In genomic region chr9:114611516-114612271, GRCh38 we compare ENCODE assay signal across 8 cellular contexts. TPM values are rescaled to one million over a fixed set of nuclear protein-coding genes. Genes with fewer than 3 reads are reported as not detected.
DNase-seq lines count a peak whose midpoint lies in the region; TF ChIP-seq lines count a peak whose summit lies in the region.

No MANE protein-coding gene starts in this region.

- H3K4me3 ChIP-seq in Loucy (ENCODE audit: low read length, poor library complexity, severe bottlenecking) (peak overlapping the region; percentile 80), liver (ENCODE audit: low read depth in 1 of 3, low read length in 3 of 3) (peak overlapping the region; percentile 69 to 87 (median 71))

- peak overlapping the region; percentile 64 to 81 for H3K4me3 Mint-ChIP-seq in H9

- H4K20me1 ChIP-seq in H9 (ENCODE audit: control insufficient read depth, insufficient read depth, insufficient read length) (no peaks in the 10 kb centered on the region), Loucy (ENCODE audit: insufficient read depth, low read length, poor library complexity, severe bottlenecking) (peaks cover 4% of the 10 kb centered on the region)

- no peaks in the 10 kb centered on the region for H3K9me2 ChIP-seq in Loucy (replicated peaks; ENCODE audit: low read depth, low read length)

- H3K36me3 ChIP-seq in Loucy (ENCODE audit: insufficient read depth, low read length) (no peaks in the 10 kb centered on the region), liver (ENCODE audit: control insufficient read depth in 4 of 4, insufficient read depth in 3 of 4, low read depth in 1 of 4, low read length in 3 of 4) (no peaks in the 10 kb centered on the region)

- no peak overlapping the region for H2AFZ ChIP-seq in H9 (ENCODE audit: low read length)
- H2AFZ ChIP-seq in Loucy (ENCODE audit: low read length), result peak overlapping the region; percentile 63

- no peak overlapping the region for H3T11ph ChIP-seq in H9 (ENCODE audit: low read length)

- no peak overlapping the region for H3K56ac ChIP-seq in H9 (ENCODE audit: insufficient read length, low read depth, low read length)

- no peak overlapping the region; the same call in 1 of the 2 replicates for H2BK15ac ChIP-seq in H9 (ENCODE audit: low read depth, low read length)

- peaks cover 7% of the 10 kb centered on the region; the same call in 1 of the 2 replicates for H3K4me1 ChIP-seq in H9 (ENCODE audit: insufficient read depth, low read length)
- H3K4me1 ChIP-seq in Loucy (ENCODE audit: insufficient read depth, low read length, poor library complexity, severe bottlenecking), result peaks cover 38% of the 10 kb centered on the region
- H3K4me1 ChIP-seq in liver (ENCODE audit: control insufficient read depth in 4 of 4, insufficient read depth in 4 of 4, low read length in 3 of 4), result peaks cover 0 to 26% (median 10%) of the 10 kb centered on the region in 4 donors

- H3K79me2 ChIP-seq in H9 (ENCODE audit: insufficient read depth, low read length) (no peaks in the 10 kb centered on the region), Loucy (ENCODE audit: insufficient read depth, low read length) (peaks cover 42% of the 10 kb centered on the region)

- H4K91ac ChIP-seq in H9 (ENCODE audit: insufficient read length, low read depth, low read length), result no peak overlapping the region

- TF ChIP-seq RAD21 in liver (IDR thresholded peaks at IDR 0.05), result no peak

- H3F3A ChIP-seq in Loucy (ENCODE audit: low read depth), result no peaks in the 10 kb centered on the region

- no peaks in the 10 kb centered on the region for H3K27me3 ChIP-seq in H9 (ENCODE audit: insufficient read depth, low read length)
- H3K27me3 ChIP-seq in Loucy (ENCODE audit: insufficient read depth, low read length, poor library complexity, severe bottlenecking), result no peaks in the 10 kb centered on the region
- no peaks in the 10 kb centered on the region for H3K27me3 ChIP-seq in liver (ENCODE audit: control insufficient read depth in 4 of 4, insufficient read depth in 4 of 4, low read length in 3 of 4)

- H4K8ac ChIP-seq in H9 (replicated peaks; ENCODE audit: insufficient read length, low read depth, low read length), result no peak overlapping the region

- H3K79me1 ChIP-seq in H9 (ENCODE audit: insufficient read depth, low read depth, low read length, poor library complexity, severe bottlenecking), result no peaks in the 10 kb centered on the region

- no CpG with 5 or more reads among the region's 58 CpGs for WGBS in H9 (ENCODE audit: extremely low coverage, insufficient read length, low lambda C conversion rate)
- 7% methylated on average over 58 of the region's 58 CpGs for WGBS in liver

- no peak overlapping the region for H3K27ac ChIP-seq in H9 (ENCODE audit: insufficient read length, low read depth, low read length)
- peak overlapping the region; percentile 78 to 79 for H3K27ac ChIP-seq in liver (ENCODE audit: low read depth in 1 of 2, low read length in 2 of 2)

- H2BK20ac ChIP-seq in H9 (ENCODE audit: low read depth, low read length, poor library complexity, severe bottlenecking), result no peak overlapping the region

- peak overlapping the region; percentile 83; the same call in 1 of the 2 replicates for H3K14ac ChIP-seq in H9 (ENCODE audit: insufficient read depth, low read length)

- no peak overlapping the region for H2AK5ac ChIP-seq in H9 (ENCODE audit: insufficient read length, low read length)

- H3K27me3 Mint-ChIP-seq in H9 (ENCODE audit: low read depth), result peaks cover 17% of the 10 kb centered on the region

- TF ChIP-seq CTCF in H9 (conservative IDR thresholded peaks at IDR 0.05) (no peak), Loucy (conservative IDR thresholded peaks at IDR 0.05; ENCODE audit: low read length) (no peak), liver (IDR thresholded peaks at IDR 0.05; ENCODE audit: low read depth, low read length, missing input control) (no peak)

- H3K4me2 ChIP-seq in H9 (ENCODE audit: insufficient read depth, insufficient read length, low read length) (peak overlapping the region; percentile 75), Loucy (ENCODE audit: low read depth, low read length, poor library complexity, severe bottlenecking) (peak overlapping the region; percentile 91)

- peak overlapping the region; percentile 32 for H3K18ac ChIP-seq in H9 (ENCODE audit: insufficient read length, low read depth, low read length)

- H4K5ac ChIP-seq in H9 (ENCODE audit: insufficient read length, low read depth, low read length), result no peak overlapping the region

- H3K9me3 Mint-ChIP-seq in H9, result peaks cover 0 to 4% of the 10 kb centered on the region in 2 experiments; a peak in 1 of 5 replicates

- peak overlapping the region; percentile 49 for H3K9ac ChIP-seq in H9 (ENCODE audit: extremely low read depth, insufficient read length, low read length)
- H3K9ac ChIP-seq in Loucy (ENCODE audit: low read depth, low read length, poor library complexity, severe bottlenecking), result peak overlapping the region; percentile 85
- peak overlapping the region in 1 of 2 donors; percentile 68 for H3K9ac ChIP-seq in liver (ENCODE audit: low read depth in 1 of 2, low read length in 2 of 2)

- no peak overlapping the region for H3K23ac ChIP-seq in H9 (ENCODE audit: insufficient read length, low read depth, low read length)

- DNase-seq in NCI-H1417 (lab: John Stamatoyannopoulos, UW) (peak; percentile 57 to 84 (median 80)), NCI-H1417 treated with DMSO at 0.1 percent for 48 hours (lab: John Stamatoyannopoulos, UW) (no peak), H9 (peak; percentile 54), UCSD-AML1 (lab: John Stamatoyannopoulos, UW; ENCODE audit: unreplicated experiment) (peak; percentile 48), dedifferentiated amniotic fluid mesenchymal stem cell (ENCODE audit: extremely low spot score) (peak; percentile 49)
- peak in 2 of 3 donors; percentile 8 to 33 for DNase-seq in stimulated activated CD4-positive, alpha-beta T cell treated with anti-CD3 and anti-CD28 coated beads, TNF-alpha, amount 100 ng/mL, for 48 hours (ENCODE audit: low read depth in 3 of 3)

- H2BK5ac ChIP-seq in H9 (ENCODE audit: insufficient read length, low read length), result no peak overlapping the region

- H2BK12ac ChIP-seq in H9 (ENCODE audit: insufficient read length, low read depth, low read length), result no peak overlapping the region

- H2BK120ac ChIP-seq in H9 (ENCODE audit: low read depth, low read length, poor library complexity, severe bottlenecking), result no peak overlapping the region

- H3K9me3 ChIP-seq in H9 (ENCODE audit: control insufficient read depth, low read depth, low read length) (no peaks in the 10 kb centered on the region), Loucy (ENCODE audit: insufficient read depth, low read depth, low read length) (no peaks in the 10 kb centered on the region), liver (ENCODE audit: control insufficient read depth in 4 of 4, low read length in 3 of 4) (no peaks in the 10 kb centered on the region)

- peaks cover 24 to 26% of the 10 kb centered on the region in 2 experiments for H3K4me1 Mint-ChIP-seq in H9

- H3K4ac ChIP-seq in H9 (ENCODE audit: low read depth, low read length), result no peak overlapping the region

- peak overlapping the region in 1 of 3 experiments; percentile 62; a peak in 1 of 7 replicates for H3K27ac Mint-ChIP-seq in H9

- peaks cover 0 to 7% (median 4%) of the 10 kb centered on the region in 3 experiments; a peak in 2 of 7 replicates for H3K36me3 Mint-ChIP-seq in H9 (ENCODE audit: insufficient read depth in 1 of 3, low read depth in 3 of 3)

- H3K23me2 ChIP-seq in H9 (ENCODE audit: insufficient read length, low read depth, low read length, poor library complexity, severe bottlenecking), result peaks cover 10% of the 10 kb centered on the region

TF ChIP-seq in liver, 16 proteins besides CTCF, POLR2A, EP300 and RAD21:
- no peak for TF ChIP-seq ZBTB33 (IDR thresholded peaks at IDR 0.05)

RNA-seq across cellular contexts. Expression of gene TMEM268, which starts 0.6 kb away (rescaled TPM):
- total RNA-seq in H9 (2021), result 9.8 TPM in 2 replicates
- 1 to 10 TPM; 2.5 to 2.8 TPM for total RNA-seq in liver
- polyA plus RNA-seq in liver, result 1 to 10 TPM; 1.2 to 2.2 TPM

RNA-seq across cellular contexts. Expression of gene ATP6V1G1, which starts 24.1 kb away (rescaled TPM):
- total RNA-seq in H9 (2021), result 119 and 120 TPM in 2 replicates
- total RNA-seq in liver, result 10 to 100 TPM; 41.4 to 87.1 TPM
- polyA plus RNA-seq in liver, result 100 to 1,000 TPM in 1 of 2 donors, 10 to 100 TPM in 1; 64.3 to 152 TPM

RNA-seq across cellular contexts. Expression of gene TEX53, which starts 45.9 kb away (rescaled TPM):
- total RNA-seq in H9 (2021) (not detected in 2 replicates), liver (not detected)
- not detected for polyA plus RNA-seq in liver
